8 cellular contexts compared by ENCODE assay signal in genomic region chr7:15720849-15721471, GRCh38. TPM values are rescaled to one million over a fixed set of nuclear protein-coding genes. Genes with fewer than 3 reads are reported as not detected.
A peak's percentile ranks its signal among the peaks of the same experiment; 100 is the strongest.
DNase-seq lines count a peak whose midpoint lies in the region; ATAC-seq, FAIRE-seq and TF ChIP-seq lines count a peak whose summit lies in the region.

No MANE protein-coding gene starts in this region.

- H3K9me3 ChIP-seq in endothelial cell of umbilical vein (replicated peaks; ENCODE audit: control insufficient read depth, insufficient read depth, low read length) = no peaks in the 10 kb centered on the region
- H3K9me3 ChIP-seq in pancreas = no peaks in the 10 kb centered on the region

- BruUV-seq in endothelial cell of umbilical vein (replicated peaks; lab: Mats Ljungman, UMichigan) = no TSS peak

- TF ChIP-seq POLR2A in endothelial cell of umbilical vein (IDR thresholded peaks at IDR 0.05; ENCODE audit: low read depth, low read length) = no peak

- dilution Hi-C loops in endothelial cell of umbilical vein (cut with MboI; ENCODE audit: extremely low pct_ligation_motif_present, low sequenced_read_pairs) = loop anchor here (25.0 kb wide), 2 partner anchors 159 to 409 kb away; partner anchors contain the start of gene AGMO

- TF ChIP-seq CTCF in endothelial cell of umbilical vein (IDR thresholded peaks at IDR 0.05; ENCODE audit: extremely low read depth in 1 of 2, insufficient read depth in 1 of 2, low read depth in 1 of 2, low read length in 2 of 2) (peak; percentile 50 to 52), pancreas (IDR thresholded peaks at IDR 0.05) (peak; percentile 19 to 54 (median 44))

- H3K9me1 ChIP-seq in endothelial cell of umbilical vein (replicated peaks; ENCODE audit: control insufficient read depth, extremely low read depth, insufficient read depth, low read length) = no peaks in the 10 kb centered on the region

- H3K4me3 Mint-ChIP-seq in T-cell = no peak overlapping the region

- FAIRE-seq in endothelial cell of umbilical vein (lab: Jason Lieb, UNC) (peak; percentile 89), pancreas (lab: Jason Lieb, UNC) (peak; percentile 96)

- peaks cover 0 to 5% (median 3%) of the 10 kb centered on the region in 3 donors for H3K9me3 Mint-ChIP-seq in T-cell

- peak; percentile 75 for DNase-seq in DMS 273 (lab: John Stamatoyannopoulos, UW; ENCODE audit: unreplicated experiment)
- DNase-seq in OCI-M1 (lab: John Stamatoyannopoulos, UW) = peak; percentile 67
- DNase-seq in endothelial cell of umbilical vein (ENCODE audit: low read depth, low spot score) = peak; percentile 84
- peak in 1 of 6 donors; percentile 16 for DNase-seq in pancreas
- no peak for DNase-seq in T-cell

- H3K36me3 ChIP-seq in endothelial cell of umbilical vein (ENCODE audit: control insufficient read depth in 2 of 2, extremely low read depth in 1 of 2, insufficient read depth in 2 of 2, low read length in 2 of 2) (no peaks in the 10 kb centered on the region), pancreas (no peaks in the 10 kb centered on the region)

- H3K4me2 ChIP-seq in endothelial cell of umbilical vein (ENCODE audit: insufficient read depth, low read length) = peak overlapping the region; percentile 38

- H4K20me1 ChIP-seq in endothelial cell of umbilical vein (replicated peaks; ENCODE audit: control insufficient read depth, extremely low read depth, insufficient read depth, low read length) = no peaks in the 10 kb centered on the region

- H3K4me1 ChIP-seq in endothelial cell of umbilical vein (ENCODE audit: control insufficient read depth, extremely low read depth, insufficient read depth, low read length) = peaks cover 17% of the 10 kb centered on the region
- H3K4me1 ChIP-seq in pancreas = no peaks in the 10 kb centered on the region

- H3K27ac ChIP-seq in endothelial cell of umbilical vein (ENCODE audit: insufficient read depth, low read depth, low read length) (peak overlapping the region; percentile 11), pancreas (no peak overlapping the region)

- no peaks in the 10 kb centered on the region for H3K36me3 Mint-ChIP-seq in T-cell

- WGBS in pancreas, 2 donors = 27 to 29% methylated on average over 5 of the region's 5 CpGs

- H3K9ac ChIP-seq in endothelial cell of umbilical vein (replicated peaks; ENCODE audit: extremely low read depth, insufficient read depth, low read length) = peak overlapping the region; percentile 1

- ATAC-seq in HG02798 (IDR thresholded peaks at IDR 0.05; ENCODE audit: poor library complexity, unreplicated experiment) (peak; percentile 46), pancreas (peak in 1 of 4 donors; percentile 30), GM19023 (IDR thresholded peaks at IDR 0.05; ENCODE audit: unreplicated experiment) (no peak), T-cell (replicated peaks in 1 of 4) (no peak), HG02870 (IDR thresholded peaks at IDR 0.05; ENCODE audit: unreplicated experiment) (no peak)

- POLR2A ChIA-PET in endothelial cell of umbilical vein (lab: Charles Lee) = no interaction called here
- POLR2A ChIA-PET in T-cell (lab: Charles Lee) = no interaction called here

- CTCF ChIA-PET in endothelial cell of umbilical vein (lab: Charles Lee) = interaction anchor here (0.6 to 4.1 kb wide), 112 partner anchors 9 to 1023 kb away, joined by 3 to 107 read pairs (median 4); partner anchors contain the start of gene MEOX2
- CTCF ChIA-PET in T-cell (lab: Charles Lee) = no interaction called here

- H3K4me1 Mint-ChIP-seq in T-cell = no peaks in the 10 kb centered on the region

- intact Hi-C loops in endothelial cell of umbilical vein (cut with micrococcal nuclease) (loop anchor here (1.0 to 5.0 kb wide), 8 partner anchors 35 to 416 kb away; partner anchors contain the start of genes AGMO and MEOX2), pancreas (cut with DNase I) (loop anchor here in 1 of 3 donors (10.0 kb wide), 1 partner anchor 396 kb away; no protein-coding TSS in a partner anchor)

- peak overlapping the region; percentile 74 for H2AFZ ChIP-seq in endothelial cell of umbilical vein (ENCODE audit: low read depth, low read length)

- no peaks in the 10 kb centered on the region for H3K27me3 ChIP-seq in endothelial cell of umbilical vein (ENCODE audit: control insufficient read depth in 2 of 2, insufficient read depth in 2 of 2, low read length in 2 of 2)
- H3K27me3 ChIP-seq in pancreas = peaks cover 0 to 7% (median 0%) of the 10 kb centered on the region in 4 donors

- no peaks in the 10 kb centered on the region for H3K27me3 Mint-ChIP-seq in T-cell

- H3K4me3 ChIP-seq in endothelial cell of umbilical vein (replicated peaks in 1 of 3; ENCODE audit: insufficient read depth in 1 of 3, low read depth in 1 of 3, low read length in 3 of 3) (no peak overlapping the region), pancreas (no peak overlapping the region)

- no peaks in the 10 kb centered on the region for H3K79me2 ChIP-seq in endothelial cell of umbilical vein (ENCODE audit: control insufficient read depth, insufficient read depth, low read length)

- no peak overlapping the region for H3K27ac Mint-ChIP-seq in T-cell

TF ChIP-seq in endothelial cell of umbilical vein, 7 proteins besides CTCF, POLR2A, EP300 and RAD21:
- TF ChIP-seq MYC (IDR thresholded peaks at IDR 0.05; ENCODE audit: low read depth, low read length) (no peak), FOS (IDR thresholded peaks at IDR 0.05; ENCODE audit: borderline replicate concordance, insufficient read depth, low read length) (peak; percentile 16), GATA2 (IDR thresholded peaks at IDR 0.05; ENCODE audit: insufficient read depth, insufficient read length, low read depth, low read length) (no peak), JUN (IDR thresholded peaks at IDR 0.05; ENCODE audit: borderline replicate concordance, insufficient read depth, insufficient read length, low read depth) (peak; percentile 25)
TF ChIP-seq in endothelial cell of umbilical vein: peak in this region for 2.

RNA-seq across cellular contexts. Expression of gene MEOX2, which starts 34.5 kb away (rescaled TPM):
- total RNA-seq in endothelial cell of umbilical vein = 45.1 and 47.8 TPM in 2 replicates
- polyA plus RNA-seq in endothelial cell of umbilical vein = 10.2 and 11.6 TPM in 2 replicates
- polyA plus RNA-seq in endothelial cell of umbilical vein (2011; cell fraction: cytosol; rRNA removed) = 10.6 and 11.0 TPM in 2 replicates
- 12.7 and 13.2 TPM in 2 replicates for polyA plus RNA-seq in endothelial cell of umbilical vein (2011; cell fraction: nucleus; rRNA removed)
- polyA plus RNA-seq in endothelial cell of umbilical vein (2012) = 10.5 and 17.2 TPM in 2 replicates
- 11.3 and 11.4 TPM in 2 replicates for polyA minus RNA-seq in endothelial cell of umbilical vein
- not detected for polyA minus RNA-seq in endothelial cell of umbilical vein (2011; cell fraction: cytosol; rRNA and poly(A)+ RNA removed)
- polyA minus RNA-seq in endothelial cell of umbilical vein (2011; cell fraction: nucleus; rRNA and poly(A)+ RNA removed) = 21.7 and 30.8 TPM in 2 replicates
- total RNA-seq in pancreas = 1 to 10 TPM in 3 of 6 donors, under 1 TPM in 3; 0.24 to 2.9 (median 0.91) TPM
- 1 to 10 TPM; 1.2 to 1.3 TPM for polyA plus RNA-seq in pancreas
- under 1 TPM in 1 of 5 donors, not detected in 4; 0.12 TPM for total RNA-seq in T-cell

Comparison
In these comparisons a context has a peak if more than half of its experiments do, and no peak if none do; other contexts are left out.
1. DNase-seq: peak in DMS 273 (single experiment), OCI-M1 (single experiment) and endothelial cell of umbilical vein (single experiment); none in T-cell (0 of 34).
2. RNA of gene MEOX2, which starts 34.5 kb away (total RNA-seq): 45.1 to 47.8 TPM in endothelial cell of umbilical vein; 0.24 to 2.9 TPM in pancreas and 0.12 TPM in T-cell; every median in the first group is over 10 times any median in the second.